Comparison of ENCODE assay signal across 8 cellular contexts in genomic region chr20:63381781-63382431, GRCh38. TPM values are rescaled to one million over a fixed set of nuclear protein-coding genes. Genes with fewer than 3 reads are reported as not detected.
DNase-seq lines count a peak whose midpoint lies in the region; ATAC-seq, FAIRE-seq and TF ChIP-seq lines count a peak whose summit lies in the region.

No MANE protein-coding gene starts in this region.

- DNase-seq in CD1c-positive myeloid dendritic cell (ENCODE audit: extremely low spot score) (peak; percentile 35), HTR-8/SVneo (ENCODE audit: insufficient read length, low spot score) (peak; percentile 82), activated T-cell treated with anti-CD3 and anti-CD28 coated beads for 4 hours (peak; percentile 9), small intestine (no peak)
- DNase-seq in stimulated activated CD4-positive, alpha-beta T cell treated with anti-CD3 and anti-CD28 coated beads, Interleukin-15, amount 100 ng/mL, for 24 hours, result peak; percentile 48

- H3K27ac ChIP-seq in gastroesophageal sphincter (no peak overlapping the region), small intestine (ENCODE audit: low read depth in 1 of 2, low read length in 1 of 2) (no peak overlapping the region)

- H3K9me3 ChIP-seq in gastroesophageal sphincter, result peaks cover 0 to 25% (median 1%) of the 10 kb centered on the region in 3 donors
- H3K9me3 ChIP-seq in small intestine (ENCODE audit: control insufficient read depth, low read depth), result no peaks in the 10 kb centered on the region

- peaks cover 0 to 5% (median 0%) of the 10 kb centered on the region in 3 donors for H3K4me1 ChIP-seq in gastroesophageal sphincter
- no peaks in the 10 kb centered on the region for H3K4me1 ChIP-seq in small intestine (ENCODE audit: control insufficient read depth in 2 of 2, insufficient read depth in 1 of 2, low read depth in 1 of 2, low read length in 1 of 2)

- H3K36me3 ChIP-seq in gastroesophageal sphincter (no peaks in the 10 kb centered on the region), small intestine (ENCODE audit: control insufficient read depth in 2 of 2, insufficient read depth in 2 of 2, low read length in 2 of 2) (no peaks in the 10 kb centered on the region)

- no peak overlapping the region for H3K4me3 ChIP-seq in gastroesophageal sphincter
- H3K4me3 ChIP-seq in small intestine (ENCODE audit: low read depth in 1 of 2, low read length in 2 of 2), result no peak overlapping the region

- no peak for TF ChIP-seq EP300 in gastroesophageal sphincter (IDR thresholded peaks at IDR 0.05)

- ATAC-seq in gastroesophageal sphincter (no peak), HG02678 (IDR thresholded peaks at IDR 0.05; ENCODE audit: unreplicated experiment) (no peak), HG03025 (IDR thresholded peaks at IDR 0.05; ENCODE audit: low FRiP score, unreplicated experiment) (no peak)

- WGBS in gastroesophageal sphincter (ENCODE audit: low coverage in 1 of 2), 2 donors, result 45% methylated on average over 6 of the region's 22 CpGs; no CpG with 5 or more reads in 1 of the 2 donors
- WGBS in small intestine, 3 donors, result 19 to 22% (median 21%) methylated on average over 22 of the region's 22 CpGs

- peak in 3 of 4 experiments; percentile 70 to 92 (median 82) for TF ChIP-seq CTCF in gastroesophageal sphincter (IDR thresholded peaks at IDR 0.05)

- peaks cover 93% of the 10 kb centered on the region for H3K27me3 ChIP-seq in gastroesophageal sphincter
- peaks cover 0 to 4% of the 10 kb centered on the region in 2 donors for H3K27me3 ChIP-seq in small intestine (ENCODE audit: control insufficient read depth in 2 of 2, insufficient read depth in 2 of 2, low read length in 2 of 2)

- TF ChIP-seq POLR2A in gastroesophageal sphincter (IDR thresholded peaks at IDR 0.05), result no peak

- FAIRE-seq in HTR-8/SVneo (lab: Jason Lieb, UNC) (peak; percentile 91), small intestine (lab: Jason Lieb, UNC) (no peak)

RNA-seq across cellular contexts. Expression of gene CHRNA4, which starts 20.8 kb away (rescaled TPM):
- not detected for total RNA-seq in gastroesophageal sphincter
- under 1 TPM in 1 of 3 donors, not detected in 2; 0.01 TPM for polyA plus RNA-seq in small intestine
